In genomic region chr20:35467339-35468224, GRCh38 we compare ENCODE assay signal across 1 cellular context.
TF ChIP-seq lines count a peak whose summit lies in the region.

No MANE protein-coding gene starts in this region.

TF ChIP-seq in HepG2, 621 proteins besides CTCF, POLR2A, EP300 and RAD21 (continued from another document and continues in another):
- TF ChIP-seq ZBTB26 (CRISPR knock-in tag; IDR thresholded peaks at IDR 0.05; ENCODE audit: borderline replicate concordance) (peak; percentile 40; the same call in 1 of the 2 replicates), SMYD3 (CRISPR knock-in tag; IDR thresholded peaks at IDR 0.05) (no peak; the same call in 1 of the 2 replicates), FOXP1 (IDR thresholded peaks at IDR 0.05) (peak; percentile 45; the same call in 1 of the 2 replicates), FOXP1 (CRISPR knock-in tag; IDR thresholded peaks at IDR 0.05) (peak; percentile 74), HIVEP1 (CRISPR knock-in tag; IDR thresholded peaks at IDR 0.05) (no peak), NFKB2 (CRISPR knock-in tag; IDR thresholded peaks at IDR 0.05; ENCODE audit: borderline replicate concordance) (no peak), MEF2D (CRISPR knock-in tag; IDR thresholded peaks at IDR 0.05) (peak; percentile 92), NFE2L2 (IDR thresholded peaks at IDR 0.05; ENCODE audit: low read length) (no peak), ZBTB2 (CRISPR knock-in tag; IDR thresholded peaks at IDR 0.05; ENCODE audit: low read depth) (no peak), KDM6A (CRISPR knock-in tag; IDR thresholded peaks at IDR 0.05; ENCODE audit: low read depth) (peak; percentile 89; the same call in 1 of the 2 replicates), HNRNPH1 (optimal IDR thresholded peaks at IDR 0.05; ENCODE audit: low read depth, low read length) (no peak), IRF9 (CRISPR knock-in tag; IDR thresholded peaks at IDR 0.05; ENCODE audit: borderline replicate concordance) (peak; percentile 84; the same call in 1 of the 2 replicates), NFE2 (CRISPR knock-in tag; IDR thresholded peaks at IDR 0.05) (no peak), ARID2 (CRISPR knock-in tag; IDR thresholded peaks at IDR 0.05; ENCODE audit: borderline replicate concordance) (no peak), ZBED4 (CRISPR knock-in tag; IDR thresholded peaks at IDR 0.05; ENCODE audit: borderline replicate concordance) (peak; percentile 59; the same call in 1 of the 2 replicates), NONO (IDR thresholded peaks at IDR 0.05) (no peak), NONO (CRISPR knock-in tag; conservative IDR thresholded peaks at IDR 0.05) (no peak), CHCHD3 (CRISPR knock-in tag; IDR thresholded peaks at IDR 0.05) (peak; percentile 41; the same call in 1 of the 2 replicates), ZBTB3 (CRISPR knock-in tag; IDR thresholded peaks at IDR 0.05; ENCODE audit: borderline replicate concordance, low read depth) (no peak), SIN3B (IDR thresholded peaks at IDR 0.05; ENCODE audit: low read length) (no peak), CSRNP1 (CRISPR knock-in tag; IDR thresholded peaks at IDR 0.05) (no peak), JDP2 (CRISPR knock-in tag; IDR thresholded peaks at IDR 0.05; ENCODE audit: borderline replicate concordance) (no peak), RXRB (CRISPR knock-in tag; IDR thresholded peaks at IDR 0.05; ENCODE audit: borderline replicate concordance) (peak; percentile 98), KLF12 (CRISPR knock-in tag; IDR thresholded peaks at IDR 0.05; ENCODE audit: borderline replicate concordance) (0 out of 2 replicates have a peak, but pooled peaks have one; percentile 11), TFE3 (CRISPR knock-in tag; IDR thresholded peaks at IDR 0.05) (peak; percentile 56), GTF3A (CRISPR knock-in tag; conservative IDR thresholded peaks at IDR 0.05) (no peak), ZNF839 (CRISPR knock-in tag; IDR thresholded peaks at IDR 0.05; ENCODE audit: borderline replicate concordance) (no peak), HNRNPLL (IDR thresholded peaks at IDR 0.05; ENCODE audit: low read depth, low read length, poor library complexity, severe bottlenecking) (no peak), DZIP1 (CRISPR knock-in tag; IDR thresholded peaks at IDR 0.05) (no peak), ZNF44 (CRISPR knock-in tag; IDR thresholded peaks at IDR 0.05) (no peak), ZNF205 (CRISPR knock-in tag; IDR thresholded peaks at IDR 0.05) (no peak; the same call in 1 of the 2 replicates), ZBTB34 (CRISPR knock-in tag; IDR thresholded peaks at IDR 0.05) (no peak), CEBPG (CRISPR knock-in tag; IDR thresholded peaks at IDR 0.05) (peak; percentile 31; the same call in 1 of the 2 replicates), ZBTB38 (CRISPR knock-in tag; IDR thresholded peaks at IDR 0.05) (peak; percentile 90), RBAK (CRISPR knock-in tag; IDR thresholded peaks at IDR 0.05) (peak; percentile 76), ZFAT (CRISPR knock-in tag; conservative IDR thresholded peaks at IDR 0.05) (no peak), ATF6 (CRISPR knock-in tag; conservative IDR thresholded peaks at IDR 0.05) (no peak), ZNF24 (IDR thresholded peaks at IDR 0.05) (no peak), STAT5B (CRISPR knock-in tag; IDR thresholded peaks at IDR 0.05) (no peak), ZNF180 (CRISPR knock-in tag; IDR thresholded peaks at IDR 0.05; ENCODE audit: borderline replicate concordance, low read depth) (no peak), TFAP4 (IDR thresholded peaks at IDR 0.05; ENCODE audit: borderline replicate concordance, low read depth) (no peak)
